Comparison of ENCODE assay signal across 1 cellular context in genomic region chr17:42537826-42538451, GRCh38.
TF ChIP-seq lines count a peak whose summit lies in the region.

No MANE protein-coding gene starts in this region.

TF ChIP-seq in WTC11, 78 proteins besides CTCF, POLR2A, EP300 and RAD21 (continued from another document):
- TF ChIP-seq ZNF532 (CRISPR knock-in tag; IDR thresholded peaks at IDR 0.05; ENCODE audit: borderline replicate concordance) (no peak), TEAD4 (CRISPR knock-in tag; IDR thresholded peaks at IDR 0.05) (no peak), ZMAT4 (CRISPR knock-in tag; IDR thresholded peaks at IDR 0.05) (no peak), SOX15 (CRISPR knock-in tag; IDR thresholded peaks at IDR 0.05) (no peak), PRRX2 (CRISPR knock-in tag; IDR thresholded peaks at IDR 0.05) (no peak), ZNF425 (CRISPR knock-in tag; conservative IDR thresholded peaks at IDR 0.05) (no peak), ZNF416 (CRISPR knock-in tag; IDR thresholded peaks at IDR 0.05) (no peak), OVOL2 (CRISPR knock-in tag; IDR thresholded peaks at IDR 0.05; ENCODE audit: borderline replicate concordance) (no peak), GRHL2 (CRISPR knock-in tag; IDR thresholded peaks at IDR 0.05; ENCODE audit: insufficient replicate concordance, severe bottlenecking) (no peak), STAT6 (CRISPR knock-in tag; conservative IDR thresholded peaks at IDR 0.05; ENCODE audit: low read depth) (no peak), ZNF232 (CRISPR knock-in tag; IDR thresholded peaks at IDR 0.05) (no peak), NR1H2 (CRISPR knock-in tag; IDR thresholded peaks at IDR 0.05) (no peak)
